Comparison of ENCODE assay signal across 1 cellular context in genomic region chr11:95647355-95647754, GRCh38.
TF ChIP-seq lines count a peak whose summit lies in the region.

No MANE protein-coding gene starts in this region.

TF ChIP-seq in IMR-90, 13 proteins besides CTCF, POLR2A, EP300 and RAD21 (continued from another document):
- no peak for TF ChIP-seq USF2 (IDR thresholded peaks at IDR 0.05; ENCODE audit: low read depth, low read length)
- TF ChIP-seq NFE2L2 (IDR thresholded peaks at IDR 0.05; ENCODE audit: low read depth, low read length) = no peak
